In the genomic region with DNA sequence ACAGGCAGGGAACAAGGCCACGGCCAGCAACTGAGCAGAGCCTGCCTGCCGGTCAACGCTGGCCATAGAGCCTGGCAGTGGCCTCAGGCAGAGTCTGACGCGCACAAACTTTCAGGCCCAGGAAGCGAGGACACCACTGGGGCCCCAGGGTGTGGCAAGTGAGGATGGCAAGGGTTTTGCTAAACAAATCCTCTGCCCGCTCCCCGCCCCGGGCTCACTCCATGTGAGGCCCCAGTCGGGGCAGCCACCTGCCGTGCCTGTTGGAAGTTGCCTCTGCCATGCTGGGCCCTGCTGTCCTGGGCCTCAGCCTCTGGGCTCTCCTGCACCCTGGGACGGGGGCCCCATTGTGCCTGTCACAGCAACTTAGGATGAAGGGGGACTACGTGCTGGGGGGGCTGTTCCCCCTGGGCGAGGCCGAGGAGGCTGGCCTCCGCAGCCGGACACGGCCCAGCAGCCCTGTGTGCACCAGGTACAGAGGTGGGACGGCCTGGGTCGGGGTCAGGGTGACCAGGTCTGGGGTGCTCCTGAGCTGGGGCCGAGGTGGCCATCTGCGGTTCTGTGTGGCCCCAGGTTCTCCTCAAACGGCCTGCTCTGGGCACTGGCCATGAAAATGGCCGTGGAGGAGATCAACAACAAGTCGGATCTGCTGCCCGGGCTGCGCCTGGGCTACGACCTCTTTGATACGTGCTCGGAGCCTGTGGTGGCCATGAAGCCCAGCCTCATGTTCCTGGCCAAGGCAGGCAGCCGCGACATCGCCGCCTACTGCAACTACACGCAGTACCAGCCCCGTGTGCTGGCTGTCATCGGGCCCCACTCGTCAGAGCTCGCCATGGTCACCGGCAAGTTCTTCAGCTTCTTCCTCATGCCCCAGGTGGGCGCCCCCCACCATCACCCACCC, we compare ENCODE assay signal across 2 cellular contexts.
TF ChIP-seq lines count a peak whose summit lies in the region.

Gene TAS1R3, plus strand, starts transcription at position 213 of the 898 bp plus-strand sequence. Its CDS starts 66 bp downstream, at position 279.

TF ChIP-seq in SK-N-SH treated with all-trans-retinoic acid at 6 μM for 48 hours, 23 proteins besides CTCF, POLR2A, EP300 and RAD21 (continued from another document):
- TF ChIP-seq POU6F1 (CRISPR knock-in tag; IDR thresholded peaks at IDR 0.05; ENCODE audit: borderline replicate concordance, low read depth): no peak
- TF ChIP-seq ZC3H10 (CRISPR knock-in tag; IDR thresholded peaks at IDR 0.05): no peak
- TF ChIP-seq, protein P1, sequence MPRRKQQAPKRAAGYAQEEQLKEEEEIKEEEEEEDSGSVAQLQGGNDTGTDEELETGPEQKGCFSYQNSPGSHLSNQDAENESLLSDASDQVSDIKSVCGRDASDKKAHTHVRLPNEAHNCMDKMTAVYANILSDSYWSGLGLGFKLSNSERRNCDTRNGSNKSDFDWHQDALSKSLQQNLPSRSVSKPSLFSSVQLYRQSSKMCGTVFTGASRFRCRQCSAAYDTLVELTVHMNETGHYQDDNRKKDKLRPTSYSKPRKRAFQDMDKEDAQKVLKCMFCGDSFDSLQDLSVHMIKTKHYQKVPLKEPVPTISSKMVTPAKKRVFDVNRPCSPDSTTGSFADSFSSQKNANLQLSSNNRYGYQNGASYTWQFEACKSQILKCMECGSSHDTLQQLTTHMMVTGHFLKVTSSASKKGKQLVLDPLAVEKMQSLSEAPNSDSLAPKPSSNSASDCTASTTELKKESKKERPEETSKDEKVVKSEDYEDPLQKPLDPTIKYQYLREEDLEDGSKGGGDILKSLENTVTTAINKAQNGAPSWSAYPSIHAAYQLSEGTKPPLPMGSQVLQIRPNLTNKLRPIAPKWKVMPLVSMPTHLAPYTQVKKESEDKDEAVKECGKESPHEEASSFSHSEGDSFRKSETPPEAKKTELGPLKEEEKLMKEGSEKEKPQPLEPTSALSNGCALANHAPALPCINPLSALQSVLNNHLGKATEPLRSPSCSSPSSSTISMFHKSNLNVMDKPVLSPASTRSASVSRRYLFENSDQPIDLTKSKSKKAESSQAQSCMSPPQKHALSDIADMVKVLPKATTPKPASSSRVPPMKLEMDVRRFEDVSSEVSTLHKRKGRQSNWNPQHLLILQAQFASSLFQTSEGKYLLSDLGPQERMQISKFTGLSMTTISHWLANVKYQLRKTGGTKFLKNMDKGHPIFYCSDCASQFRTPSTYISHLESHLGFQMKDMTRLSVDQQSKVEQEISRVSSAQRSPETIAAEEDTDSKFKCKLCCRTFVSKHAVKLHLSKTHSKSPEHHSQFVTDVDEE (CRISPR knock-in tag; IDR thresholded peaks at IDR 0.05): no peak

TF ChIP-seq in SK-N-SH, 30 proteins besides CTCF, POLR2A, EP300 and RAD21:
- TF ChIP-seq MAX (IDR thresholded peaks at IDR 0.05; ENCODE audit: low read depth) (no peak), ZBTB33 (IDR thresholded peaks at IDR 0.05; ENCODE audit: borderline replicate concordance, low read depth) (no peak), USF1 (IDR thresholded peaks at IDR 0.05; ENCODE audit: borderline replicate concordance, low read depth) (no peak), RFX5 (IDR thresholded peaks at IDR 0.05; ENCODE audit: low read length) (no peak), NRF1 (IDR thresholded peaks at IDR 0.05; ENCODE audit: low read depth, low read length) (no peak), TAF1 (IDR thresholded peaks at IDR 0.05; ENCODE audit: borderline replicate concordance, low read depth, low read length) (no peak), ELF1 (IDR thresholded peaks at IDR 0.05) (no peak), CHD2 (IDR thresholded peaks at IDR 0.05; ENCODE audit: low read length, partially characterized antibody) (no peak), FOXJ3 (CRISPR knock-in tag; IDR thresholded peaks at IDR 0.05) (no peak), FOSL2 (IDR thresholded peaks at IDR 0.05; ENCODE audit: borderline replicate concordance, low read depth) (no peak), YY1 (IDR thresholded peaks at IDR 0.05; ENCODE audit: low read depth) (no peak), PBX3 (IDR thresholded peaks at IDR 0.05) (no peak), SIN3A (IDR thresholded peaks at IDR 0.05; ENCODE audit: borderline replicate concordance, low read depth, low read length) (no peak), RCOR1 (IDR thresholded peaks at IDR 0.05; ENCODE audit: low read length) (no peak), NFIC (IDR thresholded peaks at IDR 0.05; ENCODE audit: borderline replicate concordance) (no peak), MEF2A (IDR thresholded peaks at IDR 0.05; ENCODE audit: borderline replicate concordance, low read depth) (no peak)
- TF ChIP-seq, protein P2, sequence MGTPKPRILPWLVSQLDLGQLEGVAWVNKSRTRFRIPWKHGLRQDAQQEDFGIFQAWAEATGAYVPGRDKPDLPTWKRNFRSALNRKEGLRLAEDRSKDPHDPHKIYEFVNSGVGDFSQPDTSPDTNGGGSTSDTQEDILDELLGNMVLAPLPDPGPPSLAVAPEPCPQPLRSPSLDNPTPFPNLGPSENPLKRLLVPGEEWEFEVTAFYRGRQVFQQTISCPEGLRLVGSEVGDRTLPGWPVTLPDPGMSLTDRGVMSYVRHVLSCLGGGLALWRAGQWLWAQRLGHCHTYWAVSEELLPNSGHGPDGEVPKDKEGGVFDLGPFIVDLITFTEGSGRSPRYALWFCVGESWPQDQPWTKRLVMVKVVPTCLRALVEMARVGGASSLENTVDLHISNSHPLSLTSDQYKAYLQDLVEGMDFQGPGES (IDR thresholded peaks at IDR 0.05; ENCODE audit: low read depth, low read length): no peak
- TF ChIP-seq, protein P3, sequence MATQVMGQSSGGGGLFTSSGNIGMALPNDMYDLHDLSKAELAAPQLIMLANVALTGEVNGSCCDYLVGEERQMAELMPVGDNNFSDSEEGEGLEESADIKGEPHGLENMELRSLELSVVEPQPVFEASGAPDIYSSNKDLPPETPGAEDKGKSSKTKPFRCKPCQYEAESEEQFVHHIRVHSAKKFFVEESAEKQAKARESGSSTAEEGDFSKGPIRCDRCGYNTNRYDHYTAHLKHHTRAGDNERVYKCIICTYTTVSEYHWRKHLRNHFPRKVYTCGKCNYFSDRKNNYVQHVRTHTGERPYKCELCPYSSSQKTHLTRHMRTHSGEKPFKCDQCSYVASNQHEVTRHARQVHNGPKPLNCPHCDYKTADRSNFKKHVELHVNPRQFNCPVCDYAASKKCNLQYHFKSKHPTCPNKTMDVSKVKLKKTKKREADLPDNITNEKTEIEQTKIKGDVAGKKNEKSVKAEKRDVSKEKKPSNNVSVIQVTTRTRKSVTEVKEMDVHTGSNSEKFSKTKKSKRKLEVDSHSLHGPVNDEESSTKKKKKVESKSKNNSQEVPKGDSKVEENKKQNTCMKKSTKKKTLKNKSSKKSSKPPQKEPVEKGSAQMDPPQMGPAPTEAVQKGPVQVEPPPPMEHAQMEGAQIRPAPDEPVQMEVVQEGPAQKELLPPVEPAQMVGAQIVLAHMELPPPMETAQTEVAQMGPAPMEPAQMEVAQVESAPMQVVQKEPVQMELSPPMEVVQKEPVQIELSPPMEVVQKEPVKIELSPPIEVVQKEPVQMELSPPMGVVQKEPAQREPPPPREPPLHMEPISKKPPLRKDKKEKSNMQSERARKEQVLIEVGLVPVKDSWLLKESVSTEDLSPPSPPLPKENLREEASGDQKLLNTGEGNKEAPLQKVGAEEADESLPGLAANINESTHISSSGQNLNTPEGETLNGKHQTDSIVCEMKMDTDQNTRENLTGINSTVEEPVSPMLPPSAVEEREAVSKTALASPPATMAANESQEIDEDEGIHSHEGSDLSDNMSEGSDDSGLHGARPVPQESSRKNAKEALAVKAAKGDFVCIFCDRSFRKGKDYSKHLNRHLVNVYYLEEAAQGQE (IDR thresholded peaks at IDR 0.05; ENCODE audit: low read depth, low read length): no peak
